In the genomic region with DNA sequence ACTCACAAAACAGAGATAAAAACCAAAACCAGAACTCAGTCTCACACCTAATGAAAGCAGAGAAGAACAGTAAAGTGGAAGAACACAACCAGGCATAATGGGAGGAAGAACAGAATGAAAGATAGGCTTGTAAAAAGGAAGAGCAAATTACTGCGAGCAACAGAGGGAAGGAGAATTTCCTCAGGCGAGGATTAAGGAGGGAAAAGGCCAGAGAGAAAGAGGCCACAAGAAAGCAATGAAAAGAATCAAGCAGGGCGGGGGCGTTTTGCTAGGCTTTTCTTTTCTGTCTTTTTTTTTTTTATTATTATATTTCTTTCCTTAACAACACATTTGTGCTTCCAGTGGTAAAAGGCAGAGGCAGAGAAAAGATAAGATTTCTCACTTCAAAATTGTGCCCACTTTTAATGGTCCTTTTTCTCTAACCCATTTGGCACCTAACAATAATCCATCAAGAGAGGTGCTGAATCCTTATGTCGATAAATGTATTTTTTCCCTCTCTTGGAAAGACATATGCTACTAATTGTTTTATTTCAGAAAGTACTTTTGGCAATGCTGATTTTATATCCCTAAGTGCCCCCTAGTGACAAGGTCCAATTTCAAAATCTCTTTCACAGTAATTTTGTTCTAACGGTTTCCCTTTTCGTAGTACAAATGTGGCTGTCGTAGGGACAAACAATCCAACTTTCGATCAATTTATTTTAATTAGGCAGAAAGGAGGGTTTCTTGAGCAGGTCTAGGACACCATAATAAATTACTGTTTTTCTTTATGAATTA, we compare ENCODE assay signal across 12 cellular contexts.
DNase-seq lines count a peak whose midpoint lies in the region; ATAC-seq and TF ChIP-seq lines count a peak whose summit lies in the region.
"Had no signal": no experiment of that assay in that cellular context is flagged by ENCODE, and none has a peak within 500 bp of the region (broad histone marks: within the 10 kb centered on the region; RNA-seq: fewer than 3 reads in every experiment).

No MANE protein-coding gene starts in this region.

- peak; percentile 25 for DNase-seq in NOMO-1 treated with DMSO at 0.1 percent for 48 hours (lab: John Stamatoyannopoulos, UW; ENCODE audit: unreplicated experiment)
- DNase-seq in NOMO-1 treated with dmso at 0.1 percent for 144 hours (lab: John Stamatoyannopoulos, UW; ENCODE audit: unreplicated experiment), result no peak
- DNase-seq in OCI-M1 (lab: John Stamatoyannopoulos, UW), result peak; percentile 74
- DNase-seq in fibroblast of pulmonary artery (ENCODE audit: low read depth), result peak; percentile 24
- no peak for DNase-seq in tibial artery
- DNase-seq in CD14-positive monocyte (ENCODE audit: low spot score), result no peak
- DNase-seq in vagina (ENCODE audit: extremely low spot score in 2 of 2), result no peak
- DNase-seq: activated T-cell treated with anti-CD3 and anti-CD28 coated beads, Interleukin-2, amount 50 U/mL, for 72 hours; CD4-positive, alpha-beta T cell; H7; NCI-H510A had no signal

- H3K4me3 Mint-ChIP-seq in CD14-positive monocyte, result no peak overlapping the region
- H3K4me3 Mint-ChIP-seq: activated T-cell treated with anti-CD3 and anti-CD28 coated beads, Interleukin-2, amount 50 U/mL, for 72 hours; CD4-positive, alpha-beta T cell had no signal

- H3K27me3 Mint-ChIP-seq in CD14-positive monocyte (ENCODE audit: low read depth in 3 of 3), result peaks cover 4 to 11% (median 7%) of the 10 kb centered on the region in 3 donors
- H3K27me3 Mint-ChIP-seq: CD4-positive, alpha-beta T cell had no signal

- no peaks in the 10 kb centered on the region for H3K4me1 ChIP-seq in tibial artery
- H3K4me1 ChIP-seq in vagina, result no peaks in the 10 kb centered on the region

- H3K36me3 ChIP-seq in tibial artery (no peaks in the 10 kb centered on the region), vagina (no peaks in the 10 kb centered on the region)

- no peaks in the 10 kb centered on the region for H3K4me1 Mint-ChIP-seq in CD14-positive monocyte

- TF ChIP-seq CTCF in fibroblast of pulmonary artery (IDR thresholded peaks at IDR 0.05; ENCODE audit: low read length, missing control alignments) (peak; percentile 43), tibial artery (IDR thresholded peaks at IDR 0.05) (peak; percentile 7 to 12), CD14-positive monocyte (IDR thresholded peaks at IDR 0.05) (no peak), vagina (IDR thresholded peaks at IDR 0.05) (peak in 1 of 3 experiments; percentile 37)

- intact Hi-C loops in tibial artery (cut with DNase I; ENCODE audit: low total_unique reads), result no loop called here
- intact Hi-C loops in CD14-positive monocyte (cut with micrococcal nuclease), result no loop called here
- intact Hi-C loops in vagina (cut with DNase I), result no loop called here

- no peak for ATAC-seq in GM21360 (IDR thresholded peaks at IDR 0.05; ENCODE audit: unreplicated experiment)
- ATAC-seq: activated T-cell treated with anti-CD3 and anti-CD28 coated beads, Interleukin-2, amount 50 U/mL, for 72 hours had no signal

- no peak for TF ChIP-seq POLR2A in vagina (IDR thresholded peaks at IDR 0.05)

- peak overlapping the region in 1 of 7 donors; percentile 0 for H3K27ac Mint-ChIP-seq in CD14-positive monocyte
- H3K27ac Mint-ChIP-seq: activated T-cell treated with anti-CD3 and anti-CD28 coated beads, Interleukin-2, amount 50 U/mL, for 72 hours; CD4-positive, alpha-beta T cell had no signal

- H3K9me3 ChIP-seq in tibial artery (no peaks in the 10 kb centered on the region), vagina (no peaks in the 10 kb centered on the region)

- H3K4me3 ChIP-seq in fibroblast of pulmonary artery (replicated peaks; ENCODE audit: low read depth, low read length) (no peak overlapping the region), tibial artery (no peak overlapping the region), vagina (no peak overlapping the region)

- no peaks in the 10 kb centered on the region for H3K36me3 Mint-ChIP-seq in CD14-positive monocyte

- H3K27me3 ChIP-seq in tibial artery (peaks cover 0 to 3% of the 10 kb centered on the region in 2 donors), vagina (no peaks in the 10 kb centered on the region)

- H3K27ac ChIP-seq in tibial artery (no peak overlapping the region), vagina (no peak overlapping the region)

- no peaks in the 10 kb centered on the region for H3K9me3 Mint-ChIP-seq in CD14-positive monocyte

Comparison
In these comparisons a context has a peak if more than half of its experiments do, and no peak if none do; other contexts are left out.
1. DNase-seq: peak in NOMO-1 treated with DMSO at 0.1 percent for 48 hours (single experiment), OCI-M1 (single experiment) and fibroblast of pulmonary artery (single experiment); none in NOMO-1 treated with dmso at 0.1 percent for 144 hours (single experiment), tibial artery (0 of 2), CD14-positive monocyte (single experiment) and vagina (0 of 2).